In genomic region chr11:31815743-31816466, GRCh38 we compare ENCODE assay signal across 10 cellular contexts. TPM values are rescaled to one million over a fixed set of nuclear protein-coding genes. Genes with fewer than 3 reads are reported as not detected.
A peak's percentile ranks its signal among the peaks of the same experiment; 100 is the strongest.
DNase-seq lines count a peak whose midpoint lies in the region; ATAC-seq and TF ChIP-seq lines count a peak whose summit lies in the region.
"Had no signal": no experiment of that assay in that cellular context is flagged by ENCODE, and none has a peak within 500 bp of the region (broad histone marks: within the 10 kb centered on the region; RNA-seq: fewer than 3 reads in every experiment).

No MANE protein-coding gene starts in this region.

- TF ChIP-seq CTCF in WTC11 (IDR thresholded peaks at IDR 0.05) (no peak), stomach (IDR thresholded peaks at IDR 0.05) (no peak)

- ATAC-seq in activated T-cell treated with anti-CD3 and anti-CD28 coated beads, Interleukin-2, amount 50 U/mL, for 4 hours: no peak
- ATAC-seq in WTC11: no peak
- ATAC-seq in GM21619 (IDR thresholded peaks at IDR 0.05; ENCODE audit: unreplicated experiment): no peak

- TF ChIP-seq EP300 in stomach (IDR thresholded peaks at IDR 0.05): no peak

- POLR2A ChIA-PET in WTC11 (lab: Charles Lee): interaction anchor here (1.0 kb wide), 1 partner anchor 17 kb away, joined by 3 read pairs; no protein-coding TSS in a partner anchor

- H3K27ac Mint-ChIP-seq in WTC11: no peak overlapping the region

- WGBS in stomach, 5 donors: 4 to 7% (median 5%) methylated on average over 51 to 55 of the region's 55 CpGs

- no peaks in the 10 kb centered on the region for H3K36me3 Mint-ChIP-seq in activated T-cell treated with anti-CD3 and anti-CD28 coated beads, Interleukin-2, amount 50 U/mL, for 4 hours (ENCODE audit: insufficient read depth)
- H3K36me3 Mint-ChIP-seq in WTC11: no peaks in the 10 kb centered on the region

- H3K4me1 Mint-ChIP-seq in activated T-cell treated with anti-CD3 and anti-CD28 coated beads, Interleukin-2, amount 50 U/mL, for 4 hours (ENCODE audit: low read depth): peaks cover 44% of the 10 kb centered on the region
- peaks cover 59% of the 10 kb centered on the region for H3K4me1 Mint-ChIP-seq in WTC11

- intact Hi-C loops in stomach (cut with DNase I; ENCODE audit: low total_unique reads): no loop called here

- TF ChIP-seq POLR2A in stomach (IDR thresholded peaks at IDR 0.05): no peak

- H3K27me3 Mint-ChIP-seq in activated T-cell treated with anti-CD3 and anti-CD28 coated beads, Interleukin-2, amount 50 U/mL, for 4 hours (ENCODE audit: low read depth): peaks cover 70% of the 10 kb centered on the region
- H3K27me3 Mint-ChIP-seq in WTC11 (ENCODE audit: low read depth): peaks cover 100% of the 10 kb centered on the region

- peaks cover 96% of the 10 kb centered on the region for H3K27me3 ChIP-seq in iPS-15b (ENCODE audit: control insufficient read depth, insufficient read depth, low read length)
- H3K27me3 ChIP-seq in stomach: peaks cover 65 to 100% (median 100%) of the 10 kb centered on the region in 3 donors

- no peak overlapping the region for H3K27ac ChIP-seq in stomach

- no peaks in the 10 kb centered on the region for H3K9me3 Mint-ChIP-seq in activated T-cell treated with anti-CD3 and anti-CD28 coated beads, Interleukin-2, amount 50 U/mL, for 4 hours
- no peaks in the 10 kb centered on the region for H3K9me3 Mint-ChIP-seq in WTC11

- H3K36me3 ChIP-seq in iPS-15b (ENCODE audit: control insufficient read depth, insufficient read depth, low read length): no peaks in the 10 kb centered on the region
- H3K36me3 ChIP-seq in stomach: no peaks in the 10 kb centered on the region

- H3K4me1 ChIP-seq in iPS-15b (ENCODE audit: control insufficient read depth, insufficient read depth, low read length): peaks cover 11% of the 10 kb centered on the region
- peaks cover 72 to 93% (median 86%) of the 10 kb centered on the region in 4 donors for H3K4me1 ChIP-seq in stomach

- peak overlapping the region; percentile 22 for H3K4me3 Mint-ChIP-seq in activated T-cell treated with anti-CD3 and anti-CD28 coated beads, Interleukin-2, amount 50 U/mL, for 4 hours
- H3K4me3 Mint-ChIP-seq in WTC11: peak overlapping the region; percentile 60

- H3K9ac ChIP-seq in iPS-15b (ENCODE audit: low read depth, low read length): no peak overlapping the region

- H3K4me3 ChIP-seq in iPS-15b (ENCODE audit: low read depth, low read length): peak overlapping the region; percentile 38
- peak overlapping the region; percentile 0 to 42 (median 31) for H3K4me3 ChIP-seq in stomach

- CTCF ChIA-PET in WTC11 (lab: Charles Lee): interaction anchor here (0.9 to 5.7 kb wide), 5 partner anchors 10 to 142 kb away, joined by 4 to 54 read pairs (median 20); no protein-coding TSS in a partner anchor

- DNase-seq in activated T-cell treated with anti-CD3 and anti-CD28 coated beads, Interleukin-2, amount 50 U/mL, for 4 hours: no peak
- DNase-seq in activated T-cell treated with anti-CD3 and anti-CD28 coated beads, Interleukin-2, amount 50 U/mL, for 1 hour: no peak
- no peak for DNase-seq in WTC11 (ENCODE audit: low spot score)
- no peak for DNase-seq in stomach
- no peak for DNase-seq in NCI-H2029 treated with DMSO at 0.1 percent for 48 hours (lab: John Stamatoyannopoulos, UW)
- no peak for DNase-seq in GOT3 (lab: John Stamatoyannopoulos, UW)
- DNase-seq: activated CD4-positive, CD25-positive, alpha-beta regulatory T cell; MV-4-11 had no signal

- H3K9me3 ChIP-seq in iPS-15b (ENCODE audit: control insufficient read depth, insufficient read depth, low read length) (no peaks in the 10 kb centered on the region), stomach (peaks cover 0 to 13% (median 2%) of the 10 kb centered on the region in 4 donors)

TF ChIP-seq in WTC11, 78 proteins besides CTCF, POLR2A, EP300 and RAD21:
- TF ChIP-seq TEAD4 (CRISPR knock-in tag; IDR thresholded peaks at IDR 0.05): no peak
- no peak for TF ChIP-seq ATF6 (CRISPR knock-in tag; IDR thresholded peaks at IDR 0.05)
- TF ChIP-seq OVOL2 (CRISPR knock-in tag; IDR thresholded peaks at IDR 0.05; ENCODE audit: borderline replicate concordance): no peak
- TF ChIP-seq ETV6 (CRISPR knock-in tag; IDR thresholded peaks at IDR 0.05): no peak
- no peak for TF ChIP-seq PREB (CRISPR knock-in tag; IDR thresholded peaks at IDR 0.05; ENCODE audit: borderline replicate concordance)
- no peak for TF ChIP-seq JAZF1 (CRISPR knock-in tag; IDR thresholded peaks at IDR 0.05)
TF ChIP-seq in WTC11: peak in this region for 0.

RNA-seq across cellular contexts. Expression of gene PAX6, which starts 4.8 kb away (rescaled TPM):
- total RNA-seq in activated T-cell treated with anti-CD3 and anti-CD28 coated beads, Interleukin-2, amount 50 U/mL, for 4 hours: not detected
- total RNA-seq in WTC11 (2021): 0.18 to 3.3 TPM (median 0.30 TPM) in 3 replicates
- 10 to 100 TPM in 1 of 5 donors, 1 to 10 TPM in 1, under 1 TPM in 2, not detected in 1; 0.45 to 57.9 (median 4.8) TPM for total RNA-seq in stomach
- 1 to 10 TPM in 2 of 3 donors, under 1 TPM in 1; 0.03 to 5.3 (median 1.2) TPM for polyA plus RNA-seq in stomach
